Comparison of ENCODE assay signal across 24 cellular contexts in the genomic region with DNA sequence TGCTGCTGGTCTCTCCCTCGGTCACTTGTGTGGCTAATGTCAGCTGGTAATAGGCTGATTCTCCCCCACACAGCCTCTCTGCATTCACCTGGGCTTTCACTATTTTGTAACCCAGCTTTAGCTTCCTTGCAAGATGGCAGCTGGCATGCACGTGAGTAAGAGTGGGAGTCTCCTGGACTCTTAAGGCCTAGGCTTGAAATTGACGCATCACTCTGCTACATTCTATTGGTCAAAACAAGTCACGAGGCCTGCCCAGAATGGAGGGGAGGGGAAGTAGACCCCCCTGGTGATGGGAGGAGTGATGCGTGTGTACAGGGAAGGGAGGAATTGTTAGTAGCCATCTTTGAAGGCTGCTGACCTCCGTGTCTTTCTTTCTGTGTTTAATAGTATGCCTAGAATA. TPM values are rescaled to one million over a fixed set of nuclear protein-coding genes. Genes with fewer than 3 reads are reported as not detected.
DNase-seq lines count a peak whose midpoint lies in the region; ATAC-seq and TF ChIP-seq lines count a peak whose summit lies in the region.
"Had no signal": no experiment of that assay in that cellular context is flagged by ENCODE, and none has a peak within 500 bp of the region (broad histone marks: within the 10 kb centered on the region; RNA-seq: fewer than 3 reads in every experiment).

No MANE protein-coding gene starts in this region.

- BruUV-seq in Caco-2 (replicated peaks; lab: Mats Ljungman, UMichigan) = no TSS peak

- H3K9ac ChIP-seq in mesenchymal stem cell (ENCODE audit: low read length) = no peak overlapping the region

- H3K9me3 ChIP-seq in mesenchymal stem cell (ENCODE audit: control insufficient read depth, low read length) (no peaks in the 10 kb centered on the region), Peyer's patch (no peaks in the 10 kb centered on the region), esophagus squamous epithelium (no peaks in the 10 kb centered on the region), Caco-2 (0 out of 2 replicates have a peak, but pooled peaks cover 3% of the 10 kb centered on the region)
- H3K9me3 ChIP-seq: adrenal gland, breast epithelium, esophagus muscularis mucosa, gastrocnemius medialis, SJSA1 had no signal

- H3F3A ChIP-seq in GM23338 (replicated peaks; ENCODE audit: low read depth) = 0 out of 2 replicates have a peak, but pooled peaks cover 3% of the 10 kb centered on the region

- H3K27ac ChIP-seq in GM23338 (ENCODE audit: low read depth) = no peak overlapping the region
- H3K27ac ChIP-seq in mesenchymal stem cell (ENCODE audit: low read length, poor library complexity, severe bottlenecking) = no peak overlapping the region
- no peak overlapping the region for H3K27ac ChIP-seq in Peyer's patch
- no peak overlapping the region for H3K27ac ChIP-seq in esophagus squamous epithelium
- H3K27ac ChIP-seq: 22Rv1, adrenal gland, breast epithelium, esophagus muscularis mucosa, gastrocnemius medialis, SJSA1, spleen had no signal

- no peak overlapping the region for H3K14ac ChIP-seq in mesenchymal stem cell (ENCODE audit: low read length in 2 of 2)

- peaks cover 6% of the 10 kb centered on the region; the same call in 1 of the 3 replicates for H3K9me3 Mint-ChIP-seq in GM23338
- H3K9me3 Mint-ChIP-seq in activated CD4-positive, alpha-beta memory T cell treated with anti-CD3 and anti-CD28 coated beads for 36 hours = peaks cover 10% of the 10 kb centered on the region
- H3K9me3 Mint-ChIP-seq in Caco-2 (ENCODE audit: unreplicated experiment) = no peaks in the 10 kb centered on the region
- H3K9me3 Mint-ChIP-seq: activated B cell treated with CpG ODN at 0.5 μM for 24 hours had no signal

- H3K4me1 ChIP-seq in GM23338 (ENCODE audit: insufficient read depth) = 0 out of 2 replicates have a peak, but pooled peaks cover 9% of the 10 kb centered on the region
- no peaks in the 10 kb centered on the region for H3K4me1 ChIP-seq in mesenchymal stem cell (ENCODE audit: control insufficient read depth, insufficient read depth, low read depth, low read length)
- H3K4me1 ChIP-seq in Peyer's patch = no peaks in the 10 kb centered on the region
- no peaks in the 10 kb centered on the region for H3K4me1 ChIP-seq in esophagus squamous epithelium
- no peaks in the 10 kb centered on the region for H3K4me1 ChIP-seq in Caco-2
- H3K4me1 ChIP-seq: adrenal gland, breast epithelium, gastrocnemius medialis, SJSA1 had no signal

- H3K4me1 Mint-ChIP-seq in GM23338 (peaks cover 5% of the 10 kb centered on the region; the same call in 2 of the 3 replicates), Caco-2 (ENCODE audit: low read depth, unreplicated experiment) (no peaks in the 10 kb centered on the region)
- peaks cover 45% of the 10 kb centered on the region for H3K4me1 Mint-ChIP-seq in activated CD4-positive, alpha-beta memory T cell treated with anti-CD3 and anti-CD28 coated beads for 36 hours (ENCODE audit: low read depth)

- no peaks in the 10 kb centered on the region for H3K79me1 ChIP-seq in mesenchymal stem cell (replicated peaks; ENCODE audit: low read length, poor library complexity, severe bottlenecking)

- H3K4me2 ChIP-seq in GM23338 = no peak overlapping the region
- no peak overlapping the region for H3K4me2 ChIP-seq in mesenchymal stem cell (ENCODE audit: low read length, poor library complexity, severe bottlenecking)

- no peak overlapping the region for H2BK5ac ChIP-seq in mesenchymal stem cell (ENCODE audit: low read depth, low read length, poor library complexity, severe bottlenecking)

- intact Hi-C loops in activated CD4-positive, alpha-beta memory T cell treated with anti-CD3 and anti-CD28 coated beads for 36 hours (cut with micrococcal nuclease) = loop anchor here (10.0 kb wide), 1 partner anchor 224 kb away; a partner anchor contains a TSS
- intact Hi-C loops in esophagus squamous epithelium (cut with DNase I) = no loop called here
- intact Hi-C loops in Caco-2 (cut with micrococcal nuclease; ENCODE audit: unreplicated experiment) = no loop called here

- H2BK15ac ChIP-seq in mesenchymal stem cell (ENCODE audit: low read depth, poor library complexity, severe bottlenecking) = no peak overlapping the region

- no peaks in the 10 kb centered on the region for H3K36me3 ChIP-seq in GM23338 (ENCODE audit: insufficient read depth)
- H3K36me3 ChIP-seq in mesenchymal stem cell (ENCODE audit: control insufficient read depth in 1 of 2, insufficient read depth in 2 of 2, low read depth in 1 of 2, low read length in 2 of 2) = no peaks in the 10 kb centered on the region
- H3K36me3 ChIP-seq in Peyer's patch = no peaks in the 10 kb centered on the region
- no peaks in the 10 kb centered on the region for H3K36me3 ChIP-seq in esophagus squamous epithelium
- no peaks in the 10 kb centered on the region for H3K36me3 ChIP-seq in Caco-2 (ENCODE audit: control insufficient read depth, insufficient read depth, low read length)
- H3K36me3 ChIP-seq: adrenal gland, breast epithelium, esophagus muscularis mucosa, gastrocnemius medialis, SJSA1, spleen had no signal

- no peak overlapping the region for H3K4me3 ChIP-seq in GM23338
- H3K4me3 ChIP-seq in mesenchymal stem cell (ENCODE audit: insufficient read depth in 1 of 2, low read depth in 1 of 2, low read length in 2 of 2) = no peak overlapping the region
- H3K4me3 ChIP-seq in Peyer's patch = no peak overlapping the region
- H3K4me3 ChIP-seq in esophagus squamous epithelium = no peak overlapping the region
- H3K4me3 ChIP-seq in Caco-2 (ENCODE audit: low read depth, low read length) = no peak overlapping the region
- H3K4me3 ChIP-seq: adrenal gland, breast epithelium, esophagus muscularis mucosa, gastrocnemius medialis, SJSA1, spleen had no signal

- DNase-seq in NCI-H146 (lab: John Stamatoyannopoulos, UW) = peak; percentile 24
- no peak for DNase-seq in NCI-H146 treated with DMSO at 0.1 percent for 48 hours (lab: John Stamatoyannopoulos, UW; ENCODE audit: unreplicated experiment)
- DNase-seq in GM23338 (ENCODE audit: low spot score) = peak; percentile 63
- DNase-seq in activated CD4-positive, alpha-beta memory T cell treated with anti-CD3 and anti-CD28 coated beads for 36 hours = no peak
- DNase-seq in mesenchymal stem cell = no peak
- DNase-seq in Peyer's patch = no peak
- no peak for DNase-seq in esophagus squamous epithelium (lab: John Stamatoyannopoulos, UW)
- DNase-seq in Caco-2 = no peak
- DNase-seq: activated B cell treated with CpG ODN at 0.5 μM for 24 hours; adrenal gland; gastrocnemius medialis; IMR-90; NCI-H2107; NCI-H446 treated with DMSO at 0.1 percent for 48 hours; spleen; stimulated activated CD4-positive, alpha-beta T cell treated with anti-CD3 and anti-CD28 coated beads, Interleukin-4, amount 100 ng/mL, for 1 hour; stimulated activated naive CD8-positive, alpha-beta T cell treated with anti-CD3 and anti-CD28 coated beads, Interleukin-15, Interleukin-2, amounts not matched to agents 100 U/mL and 50 U/mL, for 24 hours; trophoblast cell had no signal

- H3K4me3 Mint-ChIP-seq in GM23338 = no peak overlapping the region
- H3K4me3 Mint-ChIP-seq in activated CD4-positive, alpha-beta memory T cell treated with anti-CD3 and anti-CD28 coated beads for 36 hours = no peak overlapping the region
- no peak overlapping the region for H3K4me3 Mint-ChIP-seq in Caco-2 (ENCODE audit: unreplicated experiment)
- H3K4me3 Mint-ChIP-seq: activated B cell treated with CpG ODN at 0.5 μM for 24 hours; activated T-helper 1 cell treated with anti-CD3 and anti-CD28 coated beads, Interleukin-12 subunit alpha, Interleukin-12 subunit beta, Interleukin-2, Interleukin-4 antibody, amounts not matched to agents 30 ng/mL and 10 ng/mL and 1 ng/mL, durations not matched to agents 14 hours and 24 hours and 36 hours; T-helper 2 cell treated with Interferon-gamma antibody and Interleukin-4, amounts not matched to agents 5 μg/mL and 100 μg/mL, for 36 hours had no signal

- H4K8ac ChIP-seq in mesenchymal stem cell (ENCODE audit: low read length) = peak overlapping the region; percentile 12

- H2AK5ac ChIP-seq in mesenchymal stem cell (ENCODE audit: low read length, severe bottlenecking) = no peak overlapping the region

- H2AFZ ChIP-seq in GM23338 (peak overlapping the region; percentile 39; the same call in 1 of the 2 replicates), mesenchymal stem cell (ENCODE audit: low read depth, low read length) (no peak overlapping the region)

- CTCF ChIA-PET in activated CD4-positive, alpha-beta memory T cell treated with anti-CD3 and anti-CD28 coated beads for 36 hours (lab: Charles Lee) = interaction anchor here (0.9 to 3.1 kb wide), 3 partner anchors 9 to 240 kb away, joined by 3 to 14 read pairs (median 4); no protein-coding TSS in a partner anchor
- CTCF ChIA-PET in Caco-2 (lab: Charles Lee) = no interaction called here

- H3K36me3 Mint-ChIP-seq in GM23338 (ENCODE audit: low read depth) = no peaks in the 10 kb centered on the region
- peaks cover 4% of the 10 kb centered on the region for H3K36me3 Mint-ChIP-seq in activated CD4-positive, alpha-beta memory T cell treated with anti-CD3 and anti-CD28 coated beads for 36 hours
- H3K36me3 Mint-ChIP-seq in Caco-2 (ENCODE audit: insufficient read depth, unreplicated experiment) = no peaks in the 10 kb centered on the region

- ATAC-seq in GM23338 = peak; percentile 68
- ATAC-seq: gastrocnemius medialis; stimulated activated naive CD8-positive, alpha-beta T cell treated with anti-CD3 and anti-CD28 coated beads, Interleukin-15, Interleukin-2, amounts not matched to agents 100 U/mL and 50 U/mL, for 24 hours had no signal

- no peaks in the 10 kb centered on the region for H4K20me1 ChIP-seq in GM23338 (replicated peaks; ENCODE audit: insufficient read depth)

- POLR2A ChIA-PET in activated CD4-positive, alpha-beta memory T cell treated with anti-CD3 and anti-CD28 coated beads for 36 hours (lab: Charles Lee) = no interaction called here
- POLR2A ChIA-PET in Caco-2 (lab: Charles Lee) = no interaction called here

- H2BK12ac ChIP-seq in mesenchymal stem cell (ENCODE audit: low read length in 2 of 2) = no peak overlapping the region

- 0 out of 2 replicates have a peak, but pooled peaks cover 3% of the 10 kb centered on the region for H3K9me2 ChIP-seq in GM23338 (ENCODE audit: insufficient read depth)

- no peak overlapping the region for H4K91ac ChIP-seq in mesenchymal stem cell (ENCODE audit: low read length)

- H3K27ac Mint-ChIP-seq in GM23338 (no peak overlapping the region), Caco-2 (ENCODE audit: unreplicated experiment) (no peak overlapping the region)
- peak overlapping the region; percentile 54 for H3K27ac Mint-ChIP-seq in activated CD4-positive, alpha-beta memory T cell treated with anti-CD3 and anti-CD28 coated beads for 36 hours
- H3K27ac Mint-ChIP-seq: activated B cell treated with CpG ODN at 0.5 μM for 24 hours had no signal

- TF ChIP-seq POLR2A in Peyer's patch (IDR thresholded peaks at IDR 0.05) (no peak), esophagus squamous epithelium (IDR thresholded peaks at IDR 0.05) (no peak)

- H3K79me2 ChIP-seq in GM23338 (replicated peaks; ENCODE audit: insufficient read depth) = no peaks in the 10 kb centered on the region

- WGBS in mesenchymal stem cell = 89% methylated on average over 5 of the region's 6 CpGs
- WGBS in esophagus squamous epithelium, 2 donors = 78 to 95% methylated on average over 5 to 6 of the region's 6 CpGs

- H3K23ac ChIP-seq in mesenchymal stem cell (ENCODE audit: low read length in 2 of 2) = no peak overlapping the region

- H3K18ac ChIP-seq in mesenchymal stem cell (ENCODE audit: low read depth in 1 of 2, low read length in 2 of 2) = no peak overlapping the region

- H2BK120ac ChIP-seq in mesenchymal stem cell (ENCODE audit: low read depth, low read length) = no peak overlapping the region

- H3K4ac ChIP-seq in mesenchymal stem cell (ENCODE audit: low read depth in 1 of 2, low read length in 2 of 2) = no peak overlapping the region

- H3K27me3 Mint-ChIP-seq in GM23338 (ENCODE audit: insufficient read depth, low read depth, poor library complexity) (peaks cover 18% of the 10 kb centered on the region), Caco-2 (ENCODE audit: insufficient read depth, unreplicated experiment) (no peaks in the 10 kb centered on the region)
- no peaks in the 10 kb centered on the region for H3K27me3 Mint-ChIP-seq in activated CD4-positive, alpha-beta memory T cell treated with anti-CD3 and anti-CD28 coated beads for 36 hours

- no peaks in the 10 kb centered on the region for H3K27me3 ChIP-seq in GM23338 (ENCODE audit: insufficient read depth)
- H3K27me3 ChIP-seq in mesenchymal stem cell (ENCODE audit: control insufficient read depth in 1 of 2, insufficient read depth in 1 of 2, low read length in 2 of 2) = peaks cover 0 to 9% of the 10 kb centered on the region in 2 experiments
- no peaks in the 10 kb centered on the region for H3K27me3 ChIP-seq in Peyer's patch
- H3K27me3 ChIP-seq in esophagus squamous epithelium = peaks cover 0 to 5% (median 0%) of the 10 kb centered on the region in 4 donors
- no peaks in the 10 kb centered on the region for H3K27me3 ChIP-seq in Caco-2 (replicated peaks; ENCODE audit: control insufficient read depth, insufficient read depth, low read length)
- H3K27me3 ChIP-seq: adrenal gland, breast epithelium, esophagus muscularis mucosa, SJSA1 had no signal

- TF ChIP-seq CTCF in GM23338 (conservative IDR thresholded peaks at IDR 0.05; ENCODE audit: low read depth in 2 of 2) (no peak), Peyer's patch (IDR thresholded peaks at IDR 0.05) (no peak), esophagus squamous epithelium (IDR thresholded peaks at IDR 0.05) (no peak), Caco-2 (IDR thresholded peaks at IDR 0.05; ENCODE audit: insufficient read depth in 1 of 2, low read depth in 1 of 2, low read length in 1 of 2, severe bottlenecking in 1 of 2, unreplicated experiment in 1 of 2) (no peak)

RNA-seq across cellular contexts. Expression of a gene that starts 24.9 kb away (rescaled TPM):
- 1.6 and 1.7 TPM in 2 replicates for total RNA-seq in GM23338 (2014; rRNA removed; shearing (Covaris generic))
- polyA plus RNA-seq in GM23338 (2016; fragmentation: Nextera tagmentation; extraction: Ambion mirVana) = 0.44 and 0.80 TPM in 2 replicates
- under 1 TPM; 0.05 to 0.07 TPM for total RNA-seq in activated CD4-positive, alpha-beta memory T cell treated with anti-CD3 and anti-CD28 coated beads for 36 hours
- polyA plus RNA-seq in mesenchymal stem cell (2013, experiment 1 of 2) = 0.86 TPM
- polyA plus RNA-seq in mesenchymal stem cell (2013, experiment 2 of 2) = 0.88 TPM
- total RNA-seq in Peyer's patch (1 to 10 TPM in 1 of 4 donors, under 1 TPM in 2, not detected in 1; 0.38 to 1.7 (median 0.67) TPM), esophagus squamous epithelium (1 to 10 TPM in 1 of 4 donors, under 1 TPM in 3; 0.13 to 1.1 (median 0.79) TPM), Caco-2 (2022) (0.11 TPM in 1 of 2 replicates, not detected in the other)
- total RNA-seq: activated T-helper 1 cell treated with anti-CD3 and anti-CD28 coated beads, Interleukin-12 subunit alpha, Interleukin-12 subunit beta, Interleukin-2, Interleukin-4 antibody, amounts not matched to agents 30 ng/mL and 10 ng/mL and 1 ng/mL, durations not matched to agents 14 hours and 24 hours and 36 hours; SJSA1 had no signal

RNA-seq across cellular contexts. Expression of a gene that starts 49.3 kb away (rescaled TPM):
- 17.8 and 19.6 TPM in 2 replicates for total RNA-seq in GM23338 (2014; rRNA removed; shearing (Covaris generic))
- 21.7 and 28.0 TPM in 2 replicates for polyA plus RNA-seq in GM23338 (2016; fragmentation: Nextera tagmentation; extraction: Ambion mirVana)
- total RNA-seq in activated CD4-positive, alpha-beta memory T cell treated with anti-CD3 and anti-CD28 coated beads for 36 hours = under 1 TPM; 0.17 to 0.44 TPM
- polyA plus RNA-seq in mesenchymal stem cell (2013, experiment 1 of 2) = 13.7 TPM
- 14.5 TPM for polyA plus RNA-seq in mesenchymal stem cell (2013, experiment 2 of 2)
- total RNA-seq in Peyer's patch = under 1 TPM in 1 of 4 donors, not detected in 3; 0.28 TPM
- under 1 TPM in 1 of 4 donors, not detected in 3; 0.38 TPM for total RNA-seq in esophagus squamous epithelium
- total RNA-seq in Caco-2 (2022) = not detected in 2 replicates
- total RNA-seq: activated B cell treated with CpG ODN at 0.5 μM for 24 hours; activated T-helper 1 cell treated with anti-CD3 and anti-CD28 coated beads, Interleukin-12 subunit alpha, Interleukin-12 subunit beta, Interleukin-2, Interleukin-4 antibody, amounts not matched to agents 30 ng/mL and 10 ng/mL and 1 ng/mL, durations not matched to agents 14 hours and 24 hours and 36 hours had no signal

Comparison
In these comparisons a context has a peak if more than half of its experiments do, and no peak if none do; other contexts are left out.
1. DNase-seq: peak in NCI-H146 (single experiment) and GM23338 (single experiment); none in NCI-H146 treated with DMSO at 0.1 percent for 48 hours (single experiment), activated CD4-positive, alpha-beta memory T cell treated with anti-CD3 and anti-CD28 coated beads for 36 hours (single experiment), mesenchymal stem cell (single experiment), Peyer's patch (0 of 3), esophagus squamous epithelium (single experiment) and Caco-2 (0 of 2).
2. RNA of a gene that starts 49.3 kb away (total RNA-seq): 17.8 to 19.6 TPM in GM23338; 0.17 to 0.44 TPM in activated CD4-positive, alpha-beta memory T cell treated with anti-CD3 and anti-CD28 coated beads for 36 hours, 0.28 TPM in Peyer's patch, 0.38 TPM in esophagus squamous epithelium and not detected in Caco-2; every median in the first group is over 10 times any median in the second.